ENCODE assay signal across 8 cellular contexts in the genomic region with DNA sequence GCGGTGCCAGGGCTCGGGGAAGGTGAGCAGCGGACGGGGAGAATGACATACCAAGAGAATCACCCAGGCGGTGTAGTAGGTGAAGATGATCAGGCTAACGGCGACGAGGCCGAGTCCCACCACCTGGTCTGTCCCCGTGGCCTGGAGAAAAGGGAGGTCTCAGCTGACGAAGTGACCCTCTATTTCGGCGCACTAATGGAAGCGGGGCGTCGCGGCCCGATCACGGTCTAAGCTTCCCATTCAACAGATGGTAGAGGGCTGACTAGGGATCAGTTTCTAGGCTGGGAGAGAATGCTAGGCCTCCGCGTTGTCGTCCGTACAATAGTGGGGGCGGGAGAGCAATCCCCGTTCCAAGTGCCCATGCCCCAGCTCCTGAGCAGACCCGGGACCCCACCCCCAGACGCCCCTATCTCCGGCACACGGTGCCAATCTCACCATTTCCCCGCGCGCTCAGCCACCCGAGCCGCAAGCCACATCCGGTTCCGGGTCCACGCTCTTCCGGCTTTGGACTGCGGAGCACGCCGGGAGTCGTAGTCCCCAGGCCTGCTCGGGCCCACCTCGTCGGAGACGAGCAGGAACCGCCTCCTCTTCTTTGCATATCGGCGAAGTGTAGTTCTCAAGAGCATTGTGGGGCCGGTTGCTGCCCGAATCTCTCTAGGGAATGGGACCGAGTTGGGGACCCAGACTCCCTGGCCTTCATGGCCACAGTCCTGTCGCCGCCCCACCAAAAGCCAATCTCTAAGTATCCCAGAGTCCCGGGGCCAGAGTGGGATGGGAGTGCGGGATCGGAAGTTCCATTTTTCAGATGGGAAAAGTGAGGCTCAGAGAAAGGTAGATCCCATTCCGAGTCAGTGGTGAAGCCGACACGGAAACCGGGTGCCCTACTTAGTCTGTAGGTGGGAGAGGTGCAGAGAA. TPM values are rescaled to one million over a fixed set of nuclear protein-coding genes. Genes with fewer than 3 reads are reported as not detected.
A peak's percentile ranks its signal among the peaks of the same experiment; 100 is the strongest.
DNase-seq lines count a peak whose midpoint lies in the region; ATAC-seq and TF ChIP-seq lines count a peak whose summit lies in the region.

A gene with protein sequence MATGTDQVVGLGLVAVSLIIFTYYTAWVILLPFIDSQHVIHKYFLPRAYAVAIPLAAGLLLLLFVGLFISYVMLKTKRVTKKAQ (minus strand): TSS at position 472 of the 915 bp plus-strand sequence. CDS start 34 bp downstream, at position 438.

- peak within 1 kb of the TSS; percentile 96 for H3K4me3 Mint-ChIP-seq in T-helper 1 cell treated with Interleukin-12 subunit alpha and Interleukin-12 subunit beta and Interleukin-4 antibody, amounts not matched to agents 30 μg/mL and 1 μg/mL, for 36 hours
- H3K4me3 Mint-ChIP-seq in progenitor cell of endocrine pancreas (ENCODE audit: low read depth): peak within 1 kb of the TSS; percentile 85

- intact Hi-C loops in left ventricle myocardium superior (cut with micrococcal nuclease) (loop anchor here (5.0 kb wide), 1 partner anchor 95 kb away; no protein-coding TSS in a partner anchor), upper lobe of right lung (cut with DNase I) (no loop called here)

- H3K9me3 Mint-ChIP-seq in T-helper 1 cell treated with Interleukin-12 subunit alpha and Interleukin-12 subunit beta and Interleukin-4 antibody, amounts not matched to agents 30 μg/mL and 1 μg/mL, for 36 hours: no peaks in the 10 kb centered on the region
- H3K9me3 Mint-ChIP-seq in progenitor cell of endocrine pancreas (ENCODE audit: low read depth): no peaks in the 10 kb centered on the region

- peak; percentile 57 for DNase-seq in NCI-H1092 treated with DMSO at 0.1 percent for 48 hours (lab: John Stamatoyannopoulos, UW)
- DNase-seq in amniotic epithelial cell (ENCODE audit: low read depth): peak; percentile 83
- peak; percentile 90 for DNase-seq in left ventricle myocardium superior
- DNase-seq in progenitor cell of endocrine pancreas (ENCODE audit: low spot score, unreplicated experiment): peak; percentile 44
- peak; percentile 90 for DNase-seq in upper lobe of right lung

- TF ChIP-seq CTCF in progenitor cell of endocrine pancreas (IDR thresholded peaks at IDR 0.05; ENCODE audit: unreplicated experiment) (no peak), upper lobe of right lung (IDR thresholded peaks at IDR 0.05) (no peak)

- H3K27me3 Mint-ChIP-seq in T-helper 1 cell treated with Interleukin-12 subunit alpha and Interleukin-12 subunit beta and Interleukin-4 antibody, amounts not matched to agents 30 μg/mL and 1 μg/mL, for 36 hours (ENCODE audit: low read depth): no peaks in the 10 kb centered on the region
- H3K27me3 Mint-ChIP-seq in progenitor cell of endocrine pancreas: no peaks in the 10 kb centered on the region

- no peaks in the 10 kb centered on the region for H3K27me3 ChIP-seq in upper lobe of right lung

- peaks cover 32% of the 10 kb centered on the region for H3K4me1 Mint-ChIP-seq in T-helper 1 cell treated with Interleukin-12 subunit alpha and Interleukin-12 subunit beta and Interleukin-4 antibody, amounts not matched to agents 30 μg/mL and 1 μg/mL, for 36 hours (ENCODE audit: low read depth)
- peaks cover 22% of the 10 kb centered on the region for H3K4me1 Mint-ChIP-seq in progenitor cell of endocrine pancreas (ENCODE audit: low read depth)

- peak within 1 kb of the TSS; percentile 88 for H3K4me3 ChIP-seq in upper lobe of right lung

- peaks cover 34% of the 10 kb centered on the region for H3K36me3 Mint-ChIP-seq in T-helper 1 cell treated with Interleukin-12 subunit alpha and Interleukin-12 subunit beta and Interleukin-4 antibody, amounts not matched to agents 30 μg/mL and 1 μg/mL, for 36 hours (ENCODE audit: low read depth)
- peaks cover 6% of the 10 kb centered on the region for H3K36me3 Mint-ChIP-seq in progenitor cell of endocrine pancreas (ENCODE audit: insufficient read depth)

- peak; percentile 88 for ATAC-seq in HG02610 (IDR thresholded peaks at IDR 0.05; ENCODE audit: unreplicated experiment)
- peak; percentile 88 for ATAC-seq in left ventricle myocardium superior
- peak; percentile 90 for ATAC-seq in upper lobe of right lung

- H3K4me1 ChIP-seq in upper lobe of right lung: peaks cover 19% of the 10 kb centered on the region

- peak within 1 kb of the TSS; percentile 93 for H3K27ac Mint-ChIP-seq in T-helper 1 cell treated with Interleukin-12 subunit alpha and Interleukin-12 subunit beta and Interleukin-4 antibody, amounts not matched to agents 30 μg/mL and 1 μg/mL, for 36 hours
- H3K27ac Mint-ChIP-seq in progenitor cell of endocrine pancreas: peak within 1 kb of the TSS; percentile 96

- TF ChIP-seq POLR2A in GM10847 (IDR thresholded peaks at IDR 0.05; ENCODE audit: extremely low read depth, insufficient read length): peak; percentile 76

- peaks cover 13% of the 10 kb centered on the region for H3K36me3 ChIP-seq in upper lobe of right lung

- H3K9me3 ChIP-seq in upper lobe of right lung: no peaks in the 10 kb centered on the region

- peak within 1 kb of the TSS; percentile 77 for H3K27ac ChIP-seq in upper lobe of right lung

RNA-seq across cellular contexts. Expression of the gene that starts here (rescaled TPM):
- total RNA-seq in left ventricle myocardium superior: 11.1 TPM
- 34.0 and 37.7 TPM in 2 replicates for total RNA-seq in progenitor cell of endocrine pancreas
- total RNA-seq in upper lobe of right lung: 37.1 TPM

Comparison
In these comparisons a context has a peak if more than half of its experiments do, and no peak if none do; other contexts are left out.
1. Peak in every context shown above with its lines: DNase-seq, ATAC-seq, H3K4me3 ChIP-seq and H3K27ac ChIP-seq.